In genomic region chr7:2233876-2234275, GRCh38 we compare ENCODE assay signal across 1 cellular context.
A peak's percentile ranks its signal among the peaks of the same experiment; 100 is the strongest.
TF ChIP-seq lines count a peak whose summit lies in the region.

No MANE protein-coding gene starts in this region.

TF ChIP-seq in K562, 482 proteins besides CTCF, POLR2A, EP300 and RAD21:
- no peak for TF ChIP-seq NFIX (CRISPR knock-in tag; IDR thresholded peaks at IDR 0.05; ENCODE audit: low read depth)
- no peak for TF ChIP-seq TEAD4 (IDR thresholded peaks at IDR 0.05; ENCODE audit: low read length)
- no peak for TF ChIP-seq TEAD4 (CRISPR knock-in tag; IDR thresholded peaks at IDR 0.05; ENCODE audit: borderline replicate concordance)
- TF ChIP-seq MYBL2 (IDR thresholded peaks at IDR 0.05; ENCODE audit: low read depth): no peak
- TF ChIP-seq MYBL2 (CRISPR knock-in tag; IDR thresholded peaks at IDR 0.05; ENCODE audit: borderline replicate concordance): no peak
- no peak for TF ChIP-seq NR2F6 (CRISPR knock-in tag; IDR thresholded peaks at IDR 0.05)
- no peak for TF ChIP-seq SREBF1 (IDR thresholded peaks at IDR 0.05; ENCODE audit: borderline replicate concordance, low read depth, low read length)
- no peak for TF ChIP-seq CSDE1 (IDR thresholded peaks at IDR 0.05)
- TF ChIP-seq HMG20A (CRISPR knock-in tag; conservative IDR thresholded peaks at IDR 0.05): no peak
- no peak for TF ChIP-seq CREM (IDR thresholded peaks at IDR 0.05; ENCODE audit: low read depth)
- TF ChIP-seq ZBTB33 (CRISPR knock-in tag; IDR thresholded peaks at IDR 0.05): peak; percentile 12; the same call in 1 of the 2 replicates
